31 cellular contexts compared by ENCODE assay signal in genomic region chr16:75660726-75661302, GRCh38. TPM values are rescaled to one million over a fixed set of nuclear protein-coding genes. Genes with fewer than 3 reads are reported as not detected.
DNase-seq lines count a peak whose midpoint lies in the region; ATAC-seq and TF ChIP-seq lines count a peak whose summit lies in the region.
"Had no signal": no experiment of that assay in that cellular context is flagged by ENCODE, and none has a peak within 500 bp of the region (broad histone marks: within the 10 kb centered on the region; RNA-seq: fewer than 3 reads in every experiment).

No MANE protein-coding gene starts in this region.

- POLR2A ChIA-PET in CD4-positive, alpha-beta T cell (lab: Charles Lee) = no interaction called here
- POLR2A ChIA-PET in HEK293 (lab: Yijun Ruan, JAX) (no interaction called here), WTC11 (lab: Charles Lee) (interaction anchor here (0.6 kb wide), 1 partner anchor 124 kb away, joined by 4 read pairs; no protein-coding TSS in a partner anchor)
- POLR2A ChIA-PET in naive thymus-derived CD4-positive, alpha-beta T cell (lab: Charles Lee) = interaction anchor here (2.4 kb wide), 1 partner anchor 13 kb away, joined by 15 read pairs; the partner anchor contains the start of genes KARS1 and TERF2IP

- H3K27me3 Mint-ChIP-seq in CD4-positive, alpha-beta T cell = no peaks in the 10 kb centered on the region
- no peaks in the 10 kb centered on the region for H3K27me3 Mint-ChIP-seq in naive thymus-derived CD4-positive, alpha-beta T cell
- no peaks in the 10 kb centered on the region; the same call in 1 of the 2 replicates for H3K27me3 Mint-ChIP-seq in WTC11 (ENCODE audit: low read depth)
- H3K27me3 Mint-ChIP-seq: activated CD4-positive, alpha-beta memory T cell treated with anti-CD3 and anti-CD28 coated beads for 36 hours; brain; T-helper 17 cell had no signal

- intact Hi-C loops in CD4-positive, alpha-beta T cell (cut with DNase I, micrococcal nuclease) = no loop called here
- intact Hi-C loops in dorsolateral prefrontal cortex (cut with DNase I) = no loop called here
- intact Hi-C loops in naive thymus-derived CD4-positive, alpha-beta T cell (cut with micrococcal nuclease) = no loop called here

- ATAC-seq in CD4-positive, alpha-beta T cell (ENCODE audit: poor library complexity) = no peak
- ATAC-seq in naive thymus-derived CD4-positive, alpha-beta T cell = no peak
- ATAC-seq in GM18505 (IDR thresholded peaks at IDR 0.05; ENCODE audit: unreplicated experiment) (no peak), WTC11 (no peak)
- ATAC-seq: SK-N-SH treated with all-trans-retinoic acid at 6 μM for 48 hours, T-helper 17 cell had no signal

- H3K36me3 ChIP-seq in HEK293 (ENCODE audit: control insufficient read depth in 2 of 2, insufficient read depth in 1 of 2, low read length in 2 of 2) = peaks cover 25 to 39% of the 10 kb centered on the region in 2 experiments; a peak in 2 of 3 replicates
- peaks cover 9 to 32% (median 25%) of the 10 kb centered on the region in 3 experiments for H3K36me3 ChIP-seq in naive thymus-derived CD4-positive, alpha-beta T cell (ENCODE audit: control insufficient read depth in 2 of 3, insufficient read depth in 3 of 3, low read length in 3 of 3)

- H3K4me1 ChIP-seq in HEK293 (ENCODE audit: control insufficient read depth, insufficient read depth, low read length) = no peaks in the 10 kb centered on the region
- no peaks in the 10 kb centered on the region for H3K4me1 ChIP-seq in naive thymus-derived CD4-positive, alpha-beta T cell (ENCODE audit: control insufficient read depth in 2 of 2, insufficient read depth in 2 of 2, low read length in 2 of 2)
- H3K4me1 ChIP-seq: BE2C, HAP-1, thyroid gland had no signal

- H3K9me3 Mint-ChIP-seq in CD4-positive, alpha-beta T cell = no peaks in the 10 kb centered on the region
- peaks cover 0 to 2% (median 0%) of the 10 kb centered on the region in 11 donors for H3K9me3 Mint-ChIP-seq in naive thymus-derived CD4-positive, alpha-beta T cell
- peaks cover 13% of the 10 kb centered on the region for H3K9me3 Mint-ChIP-seq in WTC11
- H3K9me3 Mint-ChIP-seq: activated CD4-positive, alpha-beta memory T cell treated with anti-CD3 and anti-CD28 coated beads for 36 hours; activated naive CD4-positive, alpha-beta T cell treated with anti-CD3 and anti-CD28 coated beads for 36 hours; brain had no signal

- TF ChIP-seq POLR2A in GM18505 (IDR thresholded peaks at IDR 0.05; ENCODE audit: borderline replicate concordance, extremely low read depth, insufficient read depth, insufficient read length) = no peak

- no peaks in the 10 kb centered on the region for H3K9me3 ChIP-seq in CD4-positive, alpha-beta T cell (ENCODE audit: control insufficient read depth, low read length)
- H3K9me3 ChIP-seq in HEK293 (ENCODE audit: control insufficient read depth, insufficient read depth, low read depth, low read length) = no peaks in the 10 kb centered on the region
- H3K9me3 ChIP-seq in naive thymus-derived CD4-positive, alpha-beta T cell (ENCODE audit: control insufficient read depth in 2 of 3, low read length in 3 of 3) = no peaks in the 10 kb centered on the region
- H3K9me3 ChIP-seq: BE2C, HAP-1, thyroid gland had no signal

- H3K4me3 ChIP-seq in HEK293 (ENCODE audit: low read depth, low read length) (no peak overlapping the region), dorsolateral prefrontal cortex (peak overlapping the region in 20 of 59 donors; percentile 0 to 45 (median 12))
- no peak overlapping the region for H3K4me3 ChIP-seq in naive thymus-derived CD4-positive, alpha-beta T cell (ENCODE audit: low read length)
- H3K4me3 ChIP-seq: HAP-1, thyroid gland had no signal

- CTCF ChIA-PET in CD4-positive, alpha-beta T cell (lab: Charles Lee) = no interaction called here
- CTCF ChIA-PET in HEK293 (lab: Yijun Ruan, JAX) = no interaction called here
- CTCF ChIA-PET in naive thymus-derived CD4-positive, alpha-beta T cell (lab: Charles Lee) = no interaction called here
- CTCF ChIA-PET in WTC11 (lab: Charles Lee) = no interaction called here

- H3K4me3 Mint-ChIP-seq in CD4-positive, alpha-beta T cell = no peak overlapping the region
- no peak overlapping the region for H3K4me3 Mint-ChIP-seq in naive thymus-derived CD4-positive, alpha-beta T cell
- H3K4me3 Mint-ChIP-seq in WTC11 = no peak overlapping the region
- H3K4me3 Mint-ChIP-seq: activated CD4-positive, alpha-beta memory T cell treated with anti-CD3 and anti-CD28 coated beads for 36 hours; activated naive CD4-positive, alpha-beta T cell treated with anti-CD3 and anti-CD28 coated beads for 36 hours; brain; T-helper 17 cell had no signal

- no peak overlapping the region for H3K27ac ChIP-seq in CD4-positive, alpha-beta T cell (ENCODE audit: low read depth, low read length)
- H3K27ac ChIP-seq in HEK293 (ENCODE audit: extremely low read depth, low read depth, low read length) = no peak overlapping the region
- peak overlapping the region in 57 of 59 donors; percentile 41 to 91 (median 81) for H3K27ac ChIP-seq in dorsolateral prefrontal cortex
- H3K27ac ChIP-seq in naive thymus-derived CD4-positive, alpha-beta T cell (ENCODE audit: low read depth, low read length) = peak overlapping the region; percentile 7
- H3K27ac ChIP-seq: thyroid gland had no signal

- no peaks in the 10 kb centered on the region for H3K27me3 ChIP-seq in CD4-positive, alpha-beta T cell (ENCODE audit: control insufficient read depth, insufficient read depth, low read length)
- no peaks in the 10 kb centered on the region for H3K27me3 ChIP-seq in dorsolateral prefrontal cortex
- no peaks in the 10 kb centered on the region for H3K27me3 ChIP-seq in naive thymus-derived CD4-positive, alpha-beta T cell (ENCODE audit: control insufficient read depth in 2 of 2, insufficient read depth in 2 of 2, low read length in 2 of 2)
- H3K27me3 ChIP-seq: BE2C, thyroid gland had no signal

- H3K4me1 Mint-ChIP-seq in CD4-positive, alpha-beta T cell (ENCODE audit: low read depth) = peaks cover 19% of the 10 kb centered on the region
- H3K4me1 Mint-ChIP-seq in naive thymus-derived CD4-positive, alpha-beta T cell = peaks cover 5 to 20% (median 8%) of the 10 kb centered on the region in 7 donors
- no peaks in the 10 kb centered on the region for H3K4me1 Mint-ChIP-seq in WTC11
- H3K4me1 Mint-ChIP-seq: brain had no signal

- peak overlapping the region; percentile 33 for H3K27ac Mint-ChIP-seq in CD4-positive, alpha-beta T cell
- H3K27ac Mint-ChIP-seq in naive thymus-derived CD4-positive, alpha-beta T cell = peak overlapping the region in 5 of 9 donors; percentile 10 to 51 (median 37)
- H3K27ac Mint-ChIP-seq in WTC11 = no peak overlapping the region
- H3K27ac Mint-ChIP-seq: activated CD4-positive, alpha-beta memory T cell treated with anti-CD3 and anti-CD28 coated beads for 36 hours; T-helper 17 cell had no signal

- no peak for DNase-seq in CD4-positive, alpha-beta T cell
- DNase-seq in dorsolateral prefrontal cortex (peak in 1 of 10 donors; percentile 11), COR-L47 (lab: John Stamatoyannopoulos, UW) (no peak), WTC11 (ENCODE audit: low spot score) (no peak)
- DNase-seq in naive thymus-derived CD4-positive, alpha-beta T cell = no peak
- DNase-seq: activated CD4-positive, alpha-beta memory T cell treated with anti-CD3 and anti-CD28 coated beads for 36 hours; activated CD8-positive, alpha-beta memory T cell treated with anti-CD3 and anti-CD28 coated beads, Interleukin-2, amount 50 U/mL, for 4 hours; activated naive CD4-positive, alpha-beta T cell treated with anti-CD3 and anti-CD28 coated beads for 36 hours; BE2C; effector memory CD4-positive, alpha-beta T cell; erythroblast; islet precursor cell; Kasumi-1; NCI-H1417; NCI-H2029; NCI-H524 treated with DMSO at 0.1 percent for 48 hours; small intestine; stimulated activated naive CD4-positive, alpha-beta T cell treated with Interleukin-2 at 50 U/mL for 16 hours; T-helper 17 cell; thyroid gland had no signal

- peaks cover 31% of the 10 kb centered on the region for H3K36me3 Mint-ChIP-seq in CD4-positive, alpha-beta T cell (ENCODE audit: low read depth)
- H3K36me3 Mint-ChIP-seq in naive thymus-derived CD4-positive, alpha-beta T cell = peaks cover 12 to 21% (median 17%) of the 10 kb centered on the region in 5 donors
- H3K36me3 Mint-ChIP-seq in WTC11 = peaks cover 20% of the 10 kb centered on the region

- no peak for TF ChIP-seq CTCF in CD4-positive, alpha-beta T cell (IDR thresholded peaks at IDR 0.05)
- TF ChIP-seq CTCF in HEK293 (tag by site-specific recombination; IDR thresholded peaks at IDR 0.05) (no peak), dorsolateral prefrontal cortex (IDR thresholded peaks at IDR 0.05 in 54 of 56, conservative IDR thresholded peaks at IDR 0.05 in 2 of 56; ENCODE audit: low read depth in 1 of 56, partially characterized antibody in 56 of 56) (peak in 2 of 56 donors; percentile 8 to 11), WTC11 (IDR thresholded peaks at IDR 0.05) (no peak)

TF ChIP-seq in HEK293, 187 proteins besides CTCF, POLR2A, EP300 and RAD21 (continues in another document):
- TF ChIP-seq SCRT1 (tag by site-specific recombination; IDR thresholded peaks at IDR 0.05; ENCODE audit: borderline replicate concordance) (peak; percentile 96), ZNF785 (tag by site-specific recombination; IDR thresholded peaks at IDR 0.05) (no peak)

TF ChIP-seq in WTC11, 78 proteins besides CTCF, POLR2A, EP300 and RAD21 (continues in another document):
- TF ChIP-seq ZNF396 (CRISPR knock-in tag; IDR thresholded peaks at IDR 0.05; ENCODE audit: borderline replicate concordance) = no peak

RNA-seq across cellular contexts. Expression of gene TERF2IP, which starts 13.2 kb away (rescaled TPM):
- 100 to 1,000 TPM; 122 to 124 TPM for total RNA-seq in CD4-positive, alpha-beta T cell
- total RNA-seq in dorsolateral prefrontal cortex = 100 to 1,000 TPM; 104 to 284 (median 207) TPM
- total RNA-seq in naive thymus-derived CD4-positive, alpha-beta T cell = 10 to 100 TPM; 70.8 to 90.4 (median 88.7) TPM
- polyA plus RNA-seq in naive thymus-derived CD4-positive, alpha-beta T cell = 100 to 1,000 TPM; 105 to 168 TPM
- total RNA-seq in WTC11 (2021) = 14.7 to 15.2 TPM (median 14.7 TPM) in 3 replicates

RNA-seq across cellular contexts. Expression of gene KARS1, which starts 13.3 kb away (rescaled TPM):
- 100 to 1,000 TPM; 151 to 153 TPM for total RNA-seq in CD4-positive, alpha-beta T cell
- 10 to 100 TPM; 39.4 to 84.1 (median 60.8) TPM for total RNA-seq in dorsolateral prefrontal cortex
- 100 to 1,000 TPM; 118 to 216 (median 123) TPM for total RNA-seq in naive thymus-derived CD4-positive, alpha-beta T cell
- polyA plus RNA-seq in naive thymus-derived CD4-positive, alpha-beta T cell = 100 to 1,000 TPM; 208 to 216 TPM
- total RNA-seq in WTC11 (2021) = 163 to 199 TPM (median 169 TPM) in 3 replicates

RNA-seq across cellular contexts. Expression of gene CPHXL2, which starts 16.0 kb away (rescaled TPM):
- not detected for total RNA-seq in CD4-positive, alpha-beta T cell
- total RNA-seq in dorsolateral prefrontal cortex (not detected), WTC11 (2021) (not detected in 3 replicates)
- not detected for total RNA-seq in naive thymus-derived CD4-positive, alpha-beta T cell
- not detected for polyA plus RNA-seq in naive thymus-derived CD4-positive, alpha-beta T cell
- total RNA-seq: activated CD4-positive, alpha-beta memory T cell treated with anti-CD3 and anti-CD28 coated beads for 36 hours; activated naive CD4-positive, alpha-beta T cell treated with anti-CD3 and anti-CD28 coated beads for 36 hours; fibroblast of villous mesenchyme; lower leg skin; mononuclear cell; osteocyte; renal cortical epithelial cell; T-helper 17 cell; thyroid gland had no signal
- polyA plus RNA-seq: neural cell, small intestine had no signal

RNA-seq across cellular contexts. Expression of gene ADAT1, which starts 37.7 kb away (rescaled TPM):
- total RNA-seq in CD4-positive, alpha-beta T cell = 10 to 100 TPM; 46.7 to 47.6 TPM
- total RNA-seq in dorsolateral prefrontal cortex (10 to 100 TPM; 45.1 to 91.6 (median 59.6) TPM), WTC11 (2021) (45.3 to 48.1 TPM (median 46.0 TPM) in 3 replicates)
- 10 to 100 TPM; 41.3 to 69.4 (median 63.6) TPM for total RNA-seq in naive thymus-derived CD4-positive, alpha-beta T cell
- polyA plus RNA-seq in naive thymus-derived CD4-positive, alpha-beta T cell = 10 to 100 TPM; 35.6 to 36.1 TPM

RNA-seq across cellular contexts. Expression of gene DUXB, which starts 40.4 kb away (rescaled TPM):
- not detected for total RNA-seq in CD4-positive, alpha-beta T cell
- total RNA-seq in dorsolateral prefrontal cortex (not detected), WTC11 (2021) (not detected in 3 replicates)
- not detected for total RNA-seq in naive thymus-derived CD4-positive, alpha-beta T cell
- not detected for polyA plus RNA-seq in naive thymus-derived CD4-positive, alpha-beta T cell
- total RNA-seq: activated CD4-positive, alpha-beta memory T cell treated with anti-CD3 and anti-CD28 coated beads for 36 hours; activated naive CD4-positive, alpha-beta T cell treated with anti-CD3 and anti-CD28 coated beads for 36 hours; fibroblast of villous mesenchyme; lower leg skin; osteocyte; renal cortical epithelial cell; T-helper 17 cell; thyroid gland had no signal
- polyA plus RNA-seq: neural cell, small intestine had no signal

Comparison
In these comparisons a context has a peak if more than half of its experiments do, and no peak if none do; other contexts are left out.
1. H3K27ac ChIP-seq: peak in dorsolateral prefrontal cortex (57 of 59) and naive thymus-derived CD4-positive, alpha-beta T cell (single experiment); none in CD4-positive, alpha-beta T cell (single experiment) and HEK293 (single experiment).
2. POLR2A ChIA-PET loops: an anchor here in naive thymus-derived CD4-positive, alpha-beta T cell (2.4 kb wide) and WTC11 (0.6 kb wide); none called in CD4-positive, alpha-beta T cell and HEK293.